Comparison of ENCODE assay signal across 23 cellular contexts in the genomic region with DNA sequence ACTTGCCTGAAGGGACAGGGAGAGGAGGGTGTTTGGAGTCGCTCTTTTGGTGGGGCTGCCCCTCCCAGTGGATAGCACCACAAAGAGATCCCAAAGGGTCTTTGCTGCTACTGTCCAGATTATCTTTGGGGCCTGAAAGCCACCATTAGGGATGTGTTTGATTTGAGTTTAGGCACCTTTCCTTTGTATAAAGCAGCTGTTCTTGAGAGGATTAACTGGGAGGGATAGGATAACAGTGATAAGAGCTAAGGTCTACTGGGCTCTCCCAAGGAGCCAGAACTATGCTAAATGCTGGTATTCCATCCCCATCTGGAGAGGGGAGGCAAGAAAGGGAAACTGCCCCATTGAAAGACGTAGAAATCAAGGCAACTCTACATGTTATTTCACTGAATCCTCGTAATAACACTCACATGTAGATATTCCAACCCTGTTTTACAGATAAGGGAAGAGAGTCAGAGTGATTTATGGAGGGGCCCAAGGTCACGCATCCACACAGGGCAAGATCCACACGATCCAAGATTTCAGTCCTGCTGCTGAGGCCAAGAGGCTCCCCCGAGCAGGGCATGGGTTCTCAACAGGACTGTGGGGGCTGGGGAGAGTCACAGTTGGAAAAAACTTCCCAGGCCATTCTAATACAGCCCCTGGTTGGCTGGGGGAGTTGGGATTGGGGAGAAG. TPM values are rescaled to one million over a fixed set of nuclear protein-coding genes. Genes with fewer than 3 reads are reported as not detected.
DNase-seq lines count a peak whose midpoint lies in the region; ATAC-seq and TF ChIP-seq lines count a peak whose summit lies in the region.
"Had no signal": no experiment of that assay in that cellular context is flagged by ENCODE, and none has a peak within 500 bp of the region (broad histone marks: within the 10 kb centered on the region; RNA-seq: fewer than 3 reads in every experiment).

No MANE protein-coding gene starts in this region.

- H3K4me2 ChIP-seq in HCT116 (ENCODE audit: low read length), result no peak overlapping the region
- peak overlapping the region; percentile 41 for H3K4me2 ChIP-seq in hepatocyte
- peak overlapping the region; percentile 44 for H3K4me2 ChIP-seq in neural progenitor cell

- no peak overlapping the region for H3K4me3 Mint-ChIP-seq in neural progenitor cell
- H3K4me3 Mint-ChIP-seq in WTC11, result no peak overlapping the region
- H3K4me3 Mint-ChIP-seq: CD8-positive, alpha-beta T cell had no signal

- TF ChIP-seq CTCF in HCT116 (IDR thresholded peaks at IDR 0.05 in 2 of 3, conservative IDR thresholded peaks at IDR 0.05 in 1 of 3; ENCODE audit: borderline replicate concordance in 1 of 3, insufficient read depth in 1 of 3, low read depth in 2 of 3, low read length in 2 of 3) (no peak), WERI-Rb-1 (IDR thresholded peaks at IDR 0.05; ENCODE audit: low read depth, low read length) (no peak), hepatocyte (IDR thresholded peaks at IDR 0.05; ENCODE audit: poor library complexity) (no peak), neural progenitor cell (IDR thresholded peaks at IDR 0.05) (no peak), WTC11 (IDR thresholded peaks at IDR 0.05) (no peak), omental fat pad (IDR thresholded peaks at IDR 0.05) (no peak)

- H3K4me1 Mint-ChIP-seq in neural progenitor cell, result peaks cover 13% of the 10 kb centered on the region
- peaks cover 22% of the 10 kb centered on the region for H3K4me1 Mint-ChIP-seq in WTC11

- peak; percentile 19; the same call in 1 of the 2 replicates for ATAC-seq in HCT116
- no peak for ATAC-seq in WTC11
- no peak for ATAC-seq in omental fat pad (ENCODE audit: low FRiP score)
- no peak for ATAC-seq in HG03097 (IDR thresholded peaks at IDR 0.05; ENCODE audit: low FRiP score, unreplicated experiment)
- no peak for ATAC-seq in GM18861 (IDR thresholded peaks at IDR 0.05; ENCODE audit: unreplicated experiment)
- ATAC-seq: CD8-positive, alpha-beta T cell; Panc1; SK-N-SH treated with all-trans-retinoic acid at 6 μM for 48 hours had no signal

- no peak overlapping the region for H2AFZ ChIP-seq in HCT116 (ENCODE audit: low read depth, low read length, poor library complexity, severe bottlenecking)
- no peak overlapping the region for H2AFZ ChIP-seq in hepatocyte
- H2AFZ ChIP-seq in neural progenitor cell (replicated peaks), result no peak overlapping the region

- CTCF ChIA-PET in HCT116 (lab: Charles Lee) (no interaction called here), WTC11 (lab: Charles Lee) (interaction anchor here (1.1 kb wide), 1 partner anchor 10 kb away, joined by 3 read pairs; no protein-coding TSS in a partner anchor)

- POLR2A ChIA-PET in HCT116 (lab: Charles Lee), result no interaction called here
- POLR2A ChIA-PET in WTC11 (lab: Charles Lee), result interaction anchor here (0.6 kb wide), 1 partner anchor 22 kb away, joined by 3 read pairs; no protein-coding TSS in a partner anchor

- WGBS in hepatocyte (ENCODE audit: low lambda C conversion rate, missing lambda C conversion rate), result 43% methylated on average over 6 of the region's 6 CpGs

- no peaks in the 10 kb centered on the region for H3K36me3 ChIP-seq in HCT116 (ENCODE audit: control insufficient read depth in 1 of 2, insufficient read depth in 2 of 2, low read length in 2 of 2)
- H3K36me3 ChIP-seq in WERI-Rb-1, result no peaks in the 10 kb centered on the region
- no peaks in the 10 kb centered on the region for H3K36me3 ChIP-seq in hepatocyte (replicated peaks; ENCODE audit: insufficient read depth, low read depth)
- no peaks in the 10 kb centered on the region for H3K36me3 ChIP-seq in neural progenitor cell
- H3K36me3 ChIP-seq: MG63 had no signal

- RAD21 ChIA-PET in HCT116 (lab: Charles Lee; ENCODE audit: low non-redundant PET in 1 of 2, low total read pairs in 2 of 2, uncharacterized antibody in 2 of 2, unreplicated experiment in 2 of 2), result no interaction called here

- H3K27ac ChIP-seq in HCT116 (ENCODE audit: low read depth, low read length), result no peak overlapping the region
- H3K27ac ChIP-seq in WERI-Rb-1, result no peak overlapping the region; the same call in 1 of the 2 replicates
- H3K27ac ChIP-seq in hepatocyte, result peak overlapping the region; percentile 74
- peak overlapping the region; percentile 32 for H3K27ac ChIP-seq in neural progenitor cell

- no peaks in the 10 kb centered on the region for H3K79me2 ChIP-seq in HCT116 (ENCODE audit: insufficient read depth, low read length)
- H3K79me2 ChIP-seq in hepatocyte, result no peaks in the 10 kb centered on the region
- H3K79me2 ChIP-seq in neural progenitor cell (ENCODE audit: low read depth), result no peaks in the 10 kb centered on the region

- H3F3A ChIP-seq in neural progenitor cell (ENCODE audit: low read depth), result peaks cover 22% of the 10 kb centered on the region

- H3K9me2 ChIP-seq in HCT116 (ENCODE audit: insufficient read depth), result no peaks in the 10 kb centered on the region
- no peaks in the 10 kb centered on the region for H3K9me2 ChIP-seq in hepatocyte (replicated peaks; ENCODE audit: insufficient read depth)

- intact Hi-C loops in HCT116 (cut with micrococcal nuclease), result no loop called here

- DNase-seq in HCT116 (ENCODE audit: low read depth, low spot score) (no peak), WERI-Rb-1 (peak; percentile 16), hepatocyte (ENCODE audit: low spot score) (peak; percentile 31), neural progenitor cell (ENCODE audit: low spot score) (peak; percentile 62), WTC11 (ENCODE audit: low spot score) (no peak), omental fat pad (ENCODE audit: low spot score) (no peak)
- DNase-seq: 8988T; C1 segment of cervical spinal cord; CD8-positive, alpha-beta T cell; GOT3; HCEC 1CT; Kasumi-1; MG63; NCI-H1417; NCI-H187; NCI-H2107; NCI-H446 treated with DMSO at 0.1 percent for 48 hours; NK-92 treated with Interleukin-12 subunit alpha and Interleukin-12 subunit beta, amount 100 ng/mL, for 24 hours; SIG-M5 had no signal

- H3K27me3 ChIP-seq in HCT116 (ENCODE audit: insufficient read depth, low read length) (no peaks in the 10 kb centered on the region), WERI-Rb-1 (ENCODE audit: insufficient read depth, low read depth, severe bottlenecking) (no peaks in the 10 kb centered on the region), hepatocyte (no peaks in the 10 kb centered on the region), neural progenitor cell (no peaks in the 10 kb centered on the region)
- H3K27me3 ChIP-seq: MG63 had no signal

- no peak overlapping the region for H3K27ac Mint-ChIP-seq in neural progenitor cell
- H3K27ac Mint-ChIP-seq in WTC11, result no peak overlapping the region
- H3K27ac Mint-ChIP-seq: CD8-positive, alpha-beta T cell had no signal

- H4K20me1 ChIP-seq in HCT116 (ENCODE audit: insufficient read depth) (no peaks in the 10 kb centered on the region), hepatocyte (ENCODE audit: insufficient read depth, poor library complexity, severe bottlenecking) (no peaks in the 10 kb centered on the region), neural progenitor cell (ENCODE audit: low read depth) (peaks cover 10% of the 10 kb centered on the region)

- H3K9ac ChIP-seq in HCT116 (ENCODE audit: low read length) (no peak overlapping the region), neural progenitor cell (no peak overlapping the region)

- H3K27me3 Mint-ChIP-seq in neural progenitor cell (ENCODE audit: insufficient read depth, low read depth) (peaks cover 5% of the 10 kb centered on the region), WTC11 (ENCODE audit: low read depth) (no peaks in the 10 kb centered on the region)

- no TSS peak for BruUV-seq in HCT116 (replicated peaks; lab: Mats Ljungman, UMichigan)

- H3K9me3 ChIP-seq in HCT116 (ENCODE audit: control insufficient read depth in 1 of 2, insufficient read depth in 1 of 2, low read depth in 1 of 2, low read length in 2 of 2) (no peaks in the 10 kb centered on the region), WERI-Rb-1 (ENCODE audit: severe bottlenecking) (no peaks in the 10 kb centered on the region), hepatocyte (ENCODE audit: low read depth) (no peaks in the 10 kb centered on the region), neural progenitor cell (ENCODE audit: low read depth) (no peaks in the 10 kb centered on the region)
- H3K9me3 ChIP-seq: MG63 had no signal

- H3K36me3 Mint-ChIP-seq in neural progenitor cell (no peaks in the 10 kb centered on the region), WTC11 (no peaks in the 10 kb centered on the region)
- H3K36me3 Mint-ChIP-seq: CD8-positive, alpha-beta T cell had no signal

- TF ChIP-seq POLR2A in HCT116 (IDR thresholded peaks at IDR 0.05; ENCODE audit: borderline replicate concordance, extremely low read depth, insufficient read depth, insufficient read length), result no peak

- H3K4me1 ChIP-seq in HCT116 (ENCODE audit: control insufficient read depth in 1 of 2, insufficient read depth in 2 of 2, low read length in 2 of 2) (peaks cover 0 to 5% of the 10 kb centered on the region in 2 experiments; a peak in 1 of 4 replicates), hepatocyte (ENCODE audit: insufficient read depth) (peaks cover 12% of the 10 kb centered on the region), neural progenitor cell (peaks cover 18% of the 10 kb centered on the region)

- H3K9me3 Mint-ChIP-seq in neural progenitor cell (no peaks in the 10 kb centered on the region), WTC11 (no peaks in the 10 kb centered on the region)
- H3K9me3 Mint-ChIP-seq: CD8-positive, alpha-beta T cell had no signal

- H3K4me3 ChIP-seq in HCT116 (replicated peaks in 1 of 2; ENCODE audit: low read depth in 1 of 2, low read length in 2 of 2) (no peak overlapping the region), WERI-Rb-1 (ENCODE audit: low read depth, low read length) (no peak overlapping the region), hepatocyte (no peak overlapping the region), neural progenitor cell (no peak overlapping the region)
- H3K4me3 ChIP-seq: MG63 had no signal

- no peak for TF ChIP-seq RAD21 in HCT116 (IDR thresholded peaks at IDR 0.05; ENCODE audit: low read depth)

TF ChIP-seq in HCT116, 20 proteins besides CTCF, POLR2A, EP300 and RAD21 (continues in another document):
- no peak for TF ChIP-seq SRF (IDR thresholded peaks at IDR 0.05; ENCODE audit: low read depth)
- TF ChIP-seq CBX3 (IDR thresholded peaks at IDR 0.05; ENCODE audit: low read depth), result no peak
- TF ChIP-seq YY1 (IDR thresholded peaks at IDR 0.05; ENCODE audit: extremely low read depth, insufficient replicate concordance, low read depth, low read length), result no peak

RNA-seq across cellular contexts. Expression of gene TCF7L2, which starts 11.1 kb away (rescaled TPM):
- total RNA-seq in HCT116 (2021; ENCODE audit: unreplicated experiment), result 164 TPM
- 120 and 126 TPM in 2 replicates for polyA plus RNA-seq in HCT116 (2012)
- 14.8 and 18.7 TPM in 2 replicates for total RNA-seq in hepatocyte
- polyA plus RNA-seq in hepatocyte, result 28.8 and 34.1 TPM in 2 replicates
- 11.0 and 12.3 TPM in 2 replicates for total RNA-seq in neural progenitor cell (ENCODE audit: low replicate concordance)
- total RNA-seq in WTC11 (2021), result 44.5 to 51.4 TPM (median 51.1 TPM) in 3 replicates
- 10 to 100 TPM; 22.5 to 30.6 (median 28.5) TPM for total RNA-seq in omental fat pad

Comparison
In these comparisons a context has a peak if more than half of its experiments do, and no peak if none do; other contexts are left out.
1. DNase-seq: peak in WERI-Rb-1 (single experiment), hepatocyte (single experiment) and neural progenitor cell (single experiment); none in HCT116 (single experiment), WTC11 (single experiment) and omental fat pad (single experiment).
2. H3K27ac ChIP-seq: peak in hepatocyte (single experiment) and neural progenitor cell (single experiment); none in HCT116 (single experiment) and WERI-Rb-1 (single experiment).